Comparison of ENCODE assay signal across 8 cellular contexts in the genomic region with DNA sequence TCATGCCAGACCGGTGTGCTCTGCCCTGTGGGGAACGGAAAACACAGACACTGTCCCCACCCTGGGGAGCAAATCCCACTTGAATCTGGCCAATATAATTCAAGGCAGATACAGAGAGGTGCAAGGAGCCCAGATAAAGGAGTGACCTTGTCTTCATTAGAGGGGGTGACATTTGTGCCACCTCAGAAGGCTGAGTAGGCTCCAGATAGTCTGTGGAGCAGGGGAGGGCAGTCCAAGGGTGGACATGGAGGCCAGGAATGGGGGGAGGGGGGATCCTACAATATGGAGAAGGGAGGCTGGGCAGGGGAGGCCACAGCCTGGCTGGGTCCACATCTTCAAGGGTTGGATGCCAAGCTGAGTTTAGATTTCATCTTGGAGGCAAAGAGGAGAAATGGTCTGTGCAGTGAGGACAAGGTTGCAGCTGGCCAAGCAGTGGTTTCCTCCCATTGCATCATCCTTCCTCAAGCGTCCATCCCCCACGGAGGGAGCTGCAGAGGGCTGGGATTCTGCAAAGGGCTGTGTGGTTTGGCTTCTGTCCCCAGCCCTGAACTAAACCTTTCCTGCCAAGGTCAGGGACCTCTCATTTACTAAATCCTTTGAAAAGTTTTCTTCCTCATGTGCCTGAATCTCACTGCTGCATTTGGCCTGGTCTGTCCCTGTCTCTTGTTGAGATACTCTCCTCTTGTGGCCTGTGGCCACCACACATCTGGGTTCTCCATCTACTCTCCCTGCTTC.
DNase-seq lines count a peak whose midpoint lies in the region; ATAC-seq and TF ChIP-seq lines count a peak whose summit lies in the region.

No MANE protein-coding gene starts in this region.

- H3K36me3 ChIP-seq in heart right ventricle (no peaks in the 10 kb centered on the region), stomach smooth muscle (ENCODE audit: control insufficient read depth in 2 of 2, insufficient read depth in 2 of 2, low read length in 2 of 2) (no peaks in the 10 kb centered on the region)

- peaks cover 6 to 82% (median 63%) of the 10 kb centered on the region in 9 donors for H3K4me1 ChIP-seq in heart right ventricle
- H3K4me1 ChIP-seq in stomach smooth muscle (ENCODE audit: control insufficient read depth, insufficient read depth, low read length) = peaks cover 27% of the 10 kb centered on the region

- H3K27me3 ChIP-seq in heart right ventricle (no peaks in the 10 kb centered on the region), stomach smooth muscle (ENCODE audit: control insufficient read depth in 1 of 2, insufficient read depth in 2 of 2, low read length in 2 of 2) (no peaks in the 10 kb centered on the region)

- H3K9me3 ChIP-seq in heart right ventricle (peaks cover 0 to 5% (median 0%) of the 10 kb centered on the region in 11 donors), stomach smooth muscle (ENCODE audit: control insufficient read depth in 2 of 2, low read length in 2 of 2) (no peaks in the 10 kb centered on the region)

- peaks cover 8% of the 10 kb centered on the region for H3K9me3 Mint-ChIP-seq in nephron progenitor cell

- peaks cover 7% of the 10 kb centered on the region for H3K4me1 Mint-ChIP-seq in nephron progenitor cell

- H3K27me3 Mint-ChIP-seq in nephron progenitor cell (ENCODE audit: low read depth, poor library complexity) = peaks cover 22% of the 10 kb centered on the region

- TF ChIP-seq CTCF in heart right ventricle (IDR thresholded peaks at IDR 0.05) = no peak
- TF ChIP-seq CTCF in nephron progenitor cell (IDR thresholded peaks at IDR 0.05) = no peak

- ATAC-seq in heart right ventricle (peak; percentile 81 to 93 (median 89)), GM18517 (IDR thresholded peaks at IDR 0.05; ENCODE audit: unreplicated experiment) (no peak)
- no peak for ATAC-seq in activated CD4-positive, CD25-positive, alpha-beta regulatory T cell treated with anti-CD3 and anti-CD28 coated beads, Interleukin-2, amount 50 U/mL, for 24 hours

- no peak overlapping the region for H3K9ac ChIP-seq in stomach smooth muscle (ENCODE audit: low read length in 2 of 2)

- DNase-seq in HS-5 (ENCODE audit: low read depth) = peak; percentile 72
- DNase-seq in T1000 (lab: John Stamatoyannopoulos, UW) = peak; percentile 14
- peak; percentile 73 to 88 for DNase-seq in heart right ventricle
- DNase-seq in NCI-H748 treated with DMSO at 0.1 percent for 48 hours (lab: John Stamatoyannopoulos, UW) = no peak
- no peak for DNase-seq in nephron progenitor cell

- intact Hi-C loops in heart right ventricle (cut with DNase I) = loop anchor here in 4 of 10 donors (2.0 to 10.0 kb wide), 5 partner anchors 45 to 267 kb away; a partner anchor contains a TSS

- H3K27ac ChIP-seq in heart right ventricle (peak overlapping the region; percentile 75 to 90 (median 82)), stomach smooth muscle (ENCODE audit: low read length) (peak overlapping the region; percentile 53)

- no peak overlapping the region for H3K27ac Mint-ChIP-seq in nephron progenitor cell

- WGBS in heart right ventricle, 2 donors = 31 to 55% methylated on average over 4 of the region's 4 CpGs

- H3K4me3 Mint-ChIP-seq in nephron progenitor cell = no peak overlapping the region

- H3K4me3 ChIP-seq in heart right ventricle (no peak overlapping the region), stomach smooth muscle (ENCODE audit: low read length in 2 of 2) (no peak overlapping the region)

- no peaks in the 10 kb centered on the region for H3K36me3 Mint-ChIP-seq in nephron progenitor cell (ENCODE audit: low read depth)

Comparison
In these comparisons a context has a peak if more than half of its experiments do, and no peak if none do; other contexts are left out.
1. DNase-seq: peak in HS-5 (single experiment), T1000 (single experiment) and heart right ventricle (2 of 2); none in NCI-H748 treated with DMSO at 0.1 percent for 48 hours (single experiment) and nephron progenitor cell (single experiment).
2. ATAC-seq: peak in heart right ventricle (8 of 8); none in activated CD4-positive, CD25-positive, alpha-beta regulatory T cell treated with anti-CD3 and anti-CD28 coated beads, Interleukin-2, amount 50 U/mL, for 24 hours (0 of 2) and GM18517 (single experiment).